Comparison of ENCODE assay signal across 17 cellular contexts in the genomic region with DNA sequence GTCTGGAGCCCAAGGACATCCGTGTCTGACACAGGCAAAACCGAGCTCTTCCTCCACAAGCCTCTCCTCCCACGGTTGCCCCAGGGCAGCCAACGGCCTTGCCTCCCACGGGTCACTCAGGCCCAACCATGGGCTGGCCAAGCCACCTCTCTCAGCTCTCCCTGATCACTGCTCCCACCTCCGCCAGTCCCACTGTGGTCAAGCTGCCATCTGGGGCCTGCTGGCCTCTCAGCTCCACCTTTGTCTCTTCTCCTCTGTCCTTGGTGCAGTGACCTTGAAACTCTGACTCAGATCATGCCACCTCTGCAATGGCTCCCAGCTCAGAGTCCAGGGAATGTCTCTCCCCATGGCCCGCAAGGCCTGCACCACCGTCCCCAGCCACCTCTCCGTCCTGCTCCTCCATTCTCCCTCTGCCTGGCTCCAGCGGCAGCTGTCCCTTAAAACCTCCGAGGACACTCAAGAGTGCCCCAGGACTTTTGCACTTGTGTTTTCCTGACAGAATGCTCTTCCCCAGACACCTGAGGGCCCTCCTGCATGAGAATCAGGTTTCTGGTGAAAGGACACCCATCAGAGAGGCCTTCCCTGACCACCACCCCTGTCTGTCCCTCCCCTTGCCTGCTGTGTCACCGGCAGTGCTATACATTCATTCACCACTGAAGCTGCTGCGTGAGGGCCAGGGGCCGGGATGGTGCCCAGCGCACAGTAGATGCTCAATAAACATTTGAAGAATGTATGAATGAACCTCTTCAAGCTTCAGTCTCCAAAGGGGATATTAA. TPM values are rescaled to one million over a fixed set of nuclear protein-coding genes. Genes with fewer than 3 reads are reported as not detected.
DNase-seq lines count a peak whose midpoint lies in the region; ATAC-seq and TF ChIP-seq lines count a peak whose summit lies in the region.
"Had no signal": no experiment of that assay in that cellular context is flagged by ENCODE, and none has a peak within 500 bp of the region (broad histone marks: within the 10 kb centered on the region; RNA-seq: fewer than 3 reads in every experiment).

No MANE protein-coding gene starts in this region.

- ATAC-seq in activated CD8-positive, alpha-beta T cell treated with anti-CD3 and anti-CD28 coated beads, Interleukin-2, amount 10 ng/mL, durations not matched to agents 7 days and 5 days, result no peak
- ATAC-seq in activated CD8-positive, alpha-beta T cell treated with anti-CD3 and anti-CD28 coated beads for 36 hours, result no peak

- H3K36me3 Mint-ChIP-seq in activated CD8-positive, alpha-beta T cell treated with anti-CD3 and anti-CD28 coated beads, Interleukin-2, amount 10 ng/mL, durations not matched to agents 7 days and 5 days (ENCODE audit: low read depth), result no peaks in the 10 kb centered on the region
- peaks cover 2% of the 10 kb centered on the region for H3K36me3 Mint-ChIP-seq in activated CD8-positive, alpha-beta T cell treated with anti-CD3 and anti-CD28 coated beads for 36 hours (ENCODE audit: low read depth)
- no peaks in the 10 kb centered on the region for H3K36me3 Mint-ChIP-seq in glutamatergic neuron (ENCODE audit: unreplicated experiment)

- no peak overlapping the region for H3K4me2 ChIP-seq in osteoblast (ENCODE audit: insufficient read depth, low read length)

- H3K4me1 Mint-ChIP-seq in activated CD8-positive, alpha-beta T cell treated with anti-CD3 and anti-CD28 coated beads, Interleukin-2, amount 10 ng/mL, durations not matched to agents 7 days and 5 days (ENCODE audit: low read depth), result no peaks in the 10 kb centered on the region
- H3K4me1 Mint-ChIP-seq in activated CD8-positive, alpha-beta T cell treated with anti-CD3 and anti-CD28 coated beads for 36 hours (ENCODE audit: low read depth), result no peaks in the 10 kb centered on the region
- peaks cover 25% of the 10 kb centered on the region for H3K4me1 Mint-ChIP-seq in glutamatergic neuron (ENCODE audit: low read depth, unreplicated experiment)

- no peaks in the 10 kb centered on the region for H3K9me3 ChIP-seq in osteoblast (ENCODE audit: low read depth, low read length)

- CTCF ChIA-PET in activated CD8-positive, alpha-beta T cell treated with anti-CD3 and anti-CD28 coated beads, Interleukin-2, amount 10 ng/mL, durations not matched to agents 7 days and 5 days (lab: Charles Lee), result interaction anchor here (0.7 to 1.8 kb wide), 2 partner anchors 76 to 217 kb away, joined by 3 to 7 read pairs; partner anchors contain the start of gene RASD1
- CTCF ChIA-PET in activated CD8-positive, alpha-beta T cell treated with anti-CD3 and anti-CD28 coated beads for 36 hours (lab: Charles Lee), result interaction anchor here (1.5 kb wide), 1 partner anchor 75 kb away, joined by 3 read pairs; no protein-coding TSS in a partner anchor
- CTCF ChIA-PET in RWPE1 (lab: Yijun Ruan, JAX), result interaction anchor here (0.5 to 1.1 kb wide), 3 partner anchors 75 to 334 kb away, joined by 3 to 4 read pairs (median 3); no protein-coding TSS in a partner anchor

- H2AFZ ChIP-seq in osteoblast (ENCODE audit: low read length), result no peak overlapping the region

- H3K27ac ChIP-seq in RWPE1 (0 out of 2 replicates have a peak overlapping the region, but pooled peaks have one; percentile 7), osteoblast (ENCODE audit: low read depth, low read length) (no peak overlapping the region)

- TF ChIP-seq CTCF in activated CD8-positive, alpha-beta T cell treated with anti-CD3 and anti-CD28 coated beads for 36 hours (IDR thresholded peaks at IDR 0.05), result no peak
- TF ChIP-seq CTCF in RWPE1 (conservative IDR thresholded peaks at IDR 0.05; ENCODE audit: low read depth) (no peak), glutamatergic neuron (IDR thresholded peaks at IDR 0.05; ENCODE audit: partially characterized antibody, unreplicated experiment) (no peak), osteoblast (IDR thresholded peaks at IDR 0.05; ENCODE audit: extremely low read depth, low read depth, low read length) (no peak)

- POLR2A ChIA-PET in activated CD8-positive, alpha-beta T cell treated with anti-CD3 and anti-CD28 coated beads, Interleukin-2, amount 10 ng/mL, durations not matched to agents 7 days and 5 days (lab: Charles Lee), result interaction anchor here (0.7 kb wide), 1 partner anchor 34 kb away, joined by 3 read pairs; no protein-coding TSS in a partner anchor
- POLR2A ChIA-PET in activated CD8-positive, alpha-beta T cell treated with anti-CD3 and anti-CD28 coated beads for 36 hours (lab: Charles Lee), result no interaction called here
- POLR2A ChIA-PET in RWPE1 (lab: Yijun Ruan, JAX; ENCODE audit: low non-redundant PET), result no interaction called here

- no peak for DNase-seq in activated CD8-positive, alpha-beta T cell treated with anti-CD3 and anti-CD28 coated beads, Interleukin-2, amount 10 ng/mL, durations not matched to agents 7 days and 5 days
- DNase-seq in activated CD8-positive, alpha-beta T cell treated with anti-CD3 and anti-CD28 coated beads for 36 hours, result no peak
- DNase-seq in RWPE1 (ENCODE audit: low spot score) (no peak), glutamatergic neuron (no peak), osteoblast (ENCODE audit: insufficient read length, low spot score, missing footprints) (peak; percentile 82), NCI-H226 (no peak), DMS114 treated with DMSO at 0.1 percent for 48 hours (lab: John Stamatoyannopoulos, UW; ENCODE audit: unreplicated experiment) (no peak)
- DNase-seq in activated CD4-positive, alpha-beta T cell treated with anti-CD3 and anti-CD28 coated beads, Interleukin-2, amount 50 U/mL, for 1 hour, result no peak
- DNase-seq: 8988T, DND-41, HCEC 1CT, KBM-7, NCI-H1694, NCI-H510A, NCI-H748 treated with DMSO at 0.1 percent for 48 hours, SHP77 had no signal

- H3K27me3 Mint-ChIP-seq in activated CD8-positive, alpha-beta T cell treated with anti-CD3 and anti-CD28 coated beads, Interleukin-2, amount 10 ng/mL, durations not matched to agents 7 days and 5 days (ENCODE audit: low read depth), result no peaks in the 10 kb centered on the region
- H3K27me3 Mint-ChIP-seq in activated CD8-positive, alpha-beta T cell treated with anti-CD3 and anti-CD28 coated beads for 36 hours, result no peaks in the 10 kb centered on the region
- peaks cover 8% of the 10 kb centered on the region for H3K27me3 Mint-ChIP-seq in glutamatergic neuron (ENCODE audit: unreplicated experiment)

- H3K4me3 ChIP-seq in osteoblast (ENCODE audit: insufficient read depth, low read length), result no peak overlapping the region

- no peaks in the 10 kb centered on the region for H3K9me3 Mint-ChIP-seq in activated CD8-positive, alpha-beta T cell treated with anti-CD3 and anti-CD28 coated beads, Interleukin-2, amount 10 ng/mL, durations not matched to agents 7 days and 5 days (ENCODE audit: insufficient read depth)
- H3K9me3 Mint-ChIP-seq in activated CD8-positive, alpha-beta T cell treated with anti-CD3 and anti-CD28 coated beads for 36 hours, result no peaks in the 10 kb centered on the region
- H3K9me3 Mint-ChIP-seq in glutamatergic neuron (ENCODE audit: unreplicated experiment), result peaks cover 6% of the 10 kb centered on the region
- H3K9me3 Mint-ChIP-seq: CD14-positive monocyte had no signal

- no peaks in the 10 kb centered on the region for H3K79me2 ChIP-seq in osteoblast (ENCODE audit: insufficient read depth, low read length)

- H3K36me3 ChIP-seq in osteoblast (ENCODE audit: insufficient read depth, low read length), result no peaks in the 10 kb centered on the region

- peak overlapping the region; percentile 52 for H3K27ac Mint-ChIP-seq in activated CD8-positive, alpha-beta T cell treated with anti-CD3 and anti-CD28 coated beads, Interleukin-2, amount 10 ng/mL, durations not matched to agents 7 days and 5 days
- no peak overlapping the region for H3K27ac Mint-ChIP-seq in activated CD8-positive, alpha-beta T cell treated with anti-CD3 and anti-CD28 coated beads for 36 hours
- peak overlapping the region; percentile 8 for H3K27ac Mint-ChIP-seq in glutamatergic neuron (ENCODE audit: unreplicated experiment)

- H3K4me1 ChIP-seq in osteoblast (ENCODE audit: insufficient read depth, low read length), result no peaks in the 10 kb centered on the region

- intact Hi-C loops in activated CD8-positive, alpha-beta T cell treated with anti-CD3 and anti-CD28 coated beads for 36 hours (cut with micrococcal nuclease), result no loop called here

- H3K27me3 ChIP-seq in osteoblast (ENCODE audit: insufficient read depth, low read length), result no peaks in the 10 kb centered on the region

- peaks cover 19% of the 10 kb centered on the region for H4K20me1 ChIP-seq in osteoblast (ENCODE audit: insufficient read depth, low read length)

- no peak overlapping the region for H3K4me3 Mint-ChIP-seq in activated CD8-positive, alpha-beta T cell treated with anti-CD3 and anti-CD28 coated beads, Interleukin-2, amount 10 ng/mL, durations not matched to agents 7 days and 5 days
- no peak overlapping the region for H3K4me3 Mint-ChIP-seq in activated CD8-positive, alpha-beta T cell treated with anti-CD3 and anti-CD28 coated beads for 36 hours
- no peak overlapping the region for H3K4me3 Mint-ChIP-seq in glutamatergic neuron (ENCODE audit: unreplicated experiment)
- H3K4me3 Mint-ChIP-seq: CD14-positive monocyte had no signal

RNA-seq across cellular contexts. Expression of gene PEMT, which starts 19.3 kb away (rescaled TPM):
- total RNA-seq in activated CD8-positive, alpha-beta T cell treated with anti-CD3 and anti-CD28 coated beads, Interleukin-2, amount 10 ng/mL, durations not matched to agents 7 days and 5 days, result 10 to 100 TPM; 14.1 to 17.2 TPM
- total RNA-seq in activated CD8-positive, alpha-beta T cell treated with anti-CD3 and anti-CD28 coated beads for 36 hours, result 10 to 100 TPM; 51.7 to 53.2 TPM
- total RNA-seq in glutamatergic neuron (ENCODE audit: unreplicated experiment) (24.0 TPM), osteoblast (25.3 and 26.4 TPM in 2 replicates)
